17 cellular contexts compared by ENCODE assay signal in genomic region chr6:166902211-166902755, GRCh38. TPM values are rescaled to one million over a fixed set of nuclear protein-coding genes. Genes with fewer than 3 reads are reported as not detected.
A peak's percentile ranks its signal among the peaks of the same experiment; 100 is the strongest.
DNase-seq lines count a peak whose midpoint lies in the region; FAIRE-seq and TF ChIP-seq lines count a peak whose summit lies in the region.
"Had no signal": no experiment of that assay in that cellular context is flagged by ENCODE, and none has a peak within 500 bp of the region (broad histone marks: within the 10 kb centered on the region; RNA-seq: fewer than 3 reads in every experiment).

No MANE protein-coding gene starts in this region.

- no peaks in the 10 kb centered on the region for H3K36me3 Mint-ChIP-seq in activated CD4-positive, alpha-beta T cell treated with anti-CD3 and anti-CD28 coated beads, Interleukin-2, amount 10 ng/mL, durations not matched to agents 24 days and 14 days (ENCODE audit: low read depth)
- no peaks in the 10 kb centered on the region for H3K36me3 Mint-ChIP-seq in neural progenitor cell

- no peak overlapping the region for H4K5ac ChIP-seq in H1 (ENCODE audit: insufficient read length, low read depth, low read length)

- no peak overlapping the region for H3K27ac Mint-ChIP-seq in activated CD4-positive, alpha-beta T cell treated with anti-CD3 and anti-CD28 coated beads, Interleukin-2, amount 10 ng/mL, durations not matched to agents 24 days and 14 days
- H3K27ac Mint-ChIP-seq in neural progenitor cell = peak overlapping the region; percentile 58

- H3K4me3 ChIP-seq in H1 (ENCODE audit: extremely low read depth in 1 of 4, insufficient read depth in 2 of 4, low read depth in 3 of 4, low read length in 4 of 4) (no peak overlapping the region), neural progenitor cell (no peak overlapping the region)
- H3K4me3 ChIP-seq: BLaER1 treated with 17β-estradiol and CSF1 and Interleukin-3, amounts not matched to agents 10 nM and 100 nM; GM23248 had no signal

- no peak overlapping the region for H2BK120ac ChIP-seq in H1 (replicated peaks; ENCODE audit: low read depth, low read length)

- H2BK5ac ChIP-seq in H1 (ENCODE audit: low read depth, low read length) = no peak overlapping the region; the same call in 1 of the 2 replicates

- no peak overlapping the region for H3K18ac ChIP-seq in H1 (ENCODE audit: extremely low read depth, low read length)

- H4K8ac ChIP-seq in H1 (ENCODE audit: extremely low read depth, insufficient read depth, low read length) = no peak overlapping the region

- H3K23me2 ChIP-seq in H1 (ENCODE audit: low read depth, low read length) = no peaks in the 10 kb centered on the region

- no peak overlapping the region for H2AK5ac ChIP-seq in H1 (ENCODE audit: low read depth, low read length)

- H3K79me2 ChIP-seq in H1 (ENCODE audit: control insufficient read depth in 1 of 2, insufficient read depth in 2 of 2, low read length in 2 of 2) (no peaks in the 10 kb centered on the region), neural progenitor cell (ENCODE audit: low read depth) (no peaks in the 10 kb centered on the region)

- H3K27me3 Mint-ChIP-seq in activated CD4-positive, alpha-beta T cell treated with anti-CD3 and anti-CD28 coated beads, Interleukin-2, amount 10 ng/mL, durations not matched to agents 24 days and 14 days = no peaks in the 10 kb centered on the region
- peaks cover 6% of the 10 kb centered on the region for H3K27me3 Mint-ChIP-seq in neural progenitor cell (ENCODE audit: insufficient read depth, low read depth)
- H3K27me3 Mint-ChIP-seq: CD4-positive, CD25-positive, alpha-beta regulatory T cell had no signal

- no peak for TF ChIP-seq EP300 in H1 (IDR thresholded peaks at IDR 0.05; ENCODE audit: borderline replicate concordance in 1 of 2, low read depth in 2 of 2, low read length in 2 of 2)

- H3K9me3 ChIP-seq in H1 (ENCODE audit: insufficient read depth in 2 of 2, low read depth in 1 of 2, low read length in 1 of 2) = no peaks in the 10 kb centered on the region
- H3K9me3 ChIP-seq in neural progenitor cell (ENCODE audit: low read depth) = no peaks in the 10 kb centered on the region
- H3K9me3 ChIP-seq: BLaER1 treated with 17β-estradiol and CSF1 and Interleukin-3, amounts not matched to agents 10 nM and 100 nM had no signal

- H2AFZ ChIP-seq in H1 (ENCODE audit: low read length) (no peak overlapping the region), neural progenitor cell (replicated peaks) (no peak overlapping the region)
- H2AFZ ChIP-seq: GM23248 had no signal

- no peak for FAIRE-seq in GM12891 (lab: Jason Lieb, UNC)
- no peak for FAIRE-seq in H1 (lab: Jason Lieb, UNC)
- FAIRE-seq: D721Med, G401.6 had no signal

- H3K4me1 ChIP-seq in H1 (replicated peaks in 1 of 4; ENCODE audit: control insufficient read depth in 3 of 4, insufficient read depth in 4 of 4, low read length in 3 of 4) (peaks cover 2 to 9% (median 6%) of the 10 kb centered on the region in 4 experiments), neural progenitor cell (peaks cover 17% of the 10 kb centered on the region)

- no peaks in the 10 kb centered on the region for H3K79me1 ChIP-seq in H1 (ENCODE audit: low read depth, low read length)

- WGBS in H1 (ENCODE audit: extremely low coverage in 1 of 2, insufficient coverage in 1 of 2, insufficient read length in 1 of 2, insufficient replicate concordance in 2 of 2, low coverage in 1 of 2, low lambda C conversion rate in 2 of 2, missing lambda C conversion rate in 1 of 2), 2 experiments = 88% methylated on average over 31 of the region's 33 CpGs; no CpG with 5 or more reads in 1 of the 2 experiments

- H3K56ac ChIP-seq in H1 (replicated peaks; ENCODE audit: insufficient read length, low read depth, low read length) = no peak overlapping the region

- intact Hi-C loops in activated CD4-positive, alpha-beta T cell treated with anti-CD3 and anti-CD28 coated beads, Interleukin-2, amount 10 ng/mL, durations not matched to agents 24 days and 14 days (cut with micrococcal nuclease) = no loop called here

- TF ChIP-seq CTCF in H1 (IDR thresholded peaks at IDR 0.05; ENCODE audit: control extremely low read depth in 1 of 3, insufficient read depth in 1 of 3, low read depth in 1 of 3, low read length in 3 of 3) (no peak), neural progenitor cell (IDR thresholded peaks at IDR 0.05) (no peak)

- H3K14ac ChIP-seq in H1 (ENCODE audit: insufficient read length) = no peak overlapping the region

- no peaks in the 10 kb centered on the region for H3K36me3 ChIP-seq in H1 (ENCODE audit: control insufficient read depth in 2 of 4, insufficient read depth in 4 of 4, low read length in 3 of 4)
- no peaks in the 10 kb centered on the region for H3K36me3 ChIP-seq in neural progenitor cell

- H3K27me3 ChIP-seq in H1 (replicated peaks in 1 of 4; ENCODE audit: control insufficient read depth in 3 of 4, extremely low read depth in 1 of 4, insufficient read depth in 3 of 4, low read length in 3 of 4) = no peaks in the 10 kb centered on the region; a peak in 1 of 7 replicates
- H3K27me3 ChIP-seq in neural progenitor cell = no peaks in the 10 kb centered on the region
- H3K27me3 ChIP-seq: BLaER1 treated with 17β-estradiol and CSF1 and Interleukin-3, amounts not matched to agents 10 nM and 100 nM had no signal

- H3K4ac ChIP-seq in H1 (replicated peaks; ENCODE audit: insufficient read length, low read depth, low read length) = no peak overlapping the region

- H3K4me1 Mint-ChIP-seq in activated CD4-positive, alpha-beta T cell treated with anti-CD3 and anti-CD28 coated beads, Interleukin-2, amount 10 ng/mL, durations not matched to agents 24 days and 14 days = peaks cover 13% of the 10 kb centered on the region
- H3K4me1 Mint-ChIP-seq in neural progenitor cell = peaks cover 56% of the 10 kb centered on the region

- H4K20me1 ChIP-seq in H1 (replicated peaks in 1 of 2; ENCODE audit: control insufficient read depth in 1 of 2, insufficient read depth in 2 of 2, low read length in 2 of 2) (no peaks in the 10 kb centered on the region), neural progenitor cell (ENCODE audit: low read depth) (no peaks in the 10 kb centered on the region)

- no peak for TF ChIP-seq RAD21 in H1 (IDR thresholded peaks at IDR 0.05 in 1 of 2, conservative IDR thresholded peaks at IDR 0.05 in 1 of 2; ENCODE audit: low read depth in 2 of 2, low read length in 2 of 2)

- H3K27ac ChIP-seq in H1 (ENCODE audit: low read depth, low read length) (no peak overlapping the region), neural progenitor cell (no peak overlapping the region)
- H3K27ac ChIP-seq: BLaER1 treated with 17β-estradiol and CSF1 and Interleukin-3, amounts not matched to agents 10 nM and 100 nM; GM23248; HL-60 had no signal

- H4K91ac ChIP-seq in H1 (replicated peaks; ENCODE audit: insufficient read length, low read length) = no peak overlapping the region

- TF ChIP-seq POLR2A in GM12891 (IDR thresholded peaks at IDR 0.05; ENCODE audit: low read depth, low read length) (no peak), H1 (IDR thresholded peaks at IDR 0.05; ENCODE audit: control extremely low read depth in 1 of 2, low read depth in 2 of 2, low read length in 2 of 2) (no peak)

- H3F3A ChIP-seq in neural progenitor cell (ENCODE audit: low read depth) = peaks cover 4% of the 10 kb centered on the region

- H3K9ac ChIP-seq in H1 (replicated peaks in 1 of 4; ENCODE audit: extremely low read depth in 1 of 4, low read depth in 3 of 4, low read length in 3 of 4) (no peak overlapping the region), neural progenitor cell (no peak overlapping the region)
- H3K9ac ChIP-seq: BLaER1 treated with 17β-estradiol and CSF1 and Interleukin-3, amounts not matched to agents 10 nM and 100 nM; GM23248 had no signal

- H2BK12ac ChIP-seq in H1 (ENCODE audit: low read depth, low read length) = no peak overlapping the region

- H3K4me2 ChIP-seq in H1 (ENCODE audit: insufficient read depth in 1 of 2, low read depth in 2 of 2, low read length in 2 of 2) = no peak overlapping the region
- H3K4me2 ChIP-seq in neural progenitor cell = no peak overlapping the region
- H3K4me2 ChIP-seq: BLaER1 treated with 17β-estradiol and CSF1 and Interleukin-3, amounts not matched to agents 10 nM and 100 nM had no signal

- POLR2A ChIA-PET in H1 (lab: Charles Lee; ENCODE audit: partially characterized antibody) = no interaction called here

- peak; percentile 52 for DNase-seq in activated CD4-positive, alpha-beta T cell treated with anti-CD3 and anti-CD28 coated beads, Interleukin-2, amount 10 ng/mL, durations not matched to agents 24 days and 14 days
- DNase-seq in activated CD4-positive, alpha-beta T cell treated with anti-CD3 and anti-CD28 coated beads, Interleukin-2, amount 50 U/mL, for 4 hours = no peak
- DNase-seq in GM12891 (ENCODE audit: insufficient read length, low spot score) (no peak), H1 (ENCODE audit: low read depth in 1 of 2, low spot score in 2 of 2) (no peak), neural progenitor cell (ENCODE audit: low spot score) (no peak), KG1 (lab: John Stamatoyannopoulos, UW) (no peak), DMS153 (lab: John Stamatoyannopoulos, UW) (no peak), activated T-cell treated with anti-CD3 and anti-CD28 coated beads for 4 hours (no peak)
- DNase-seq: 8988T; AML-193; CD4-positive, CD25-positive, alpha-beta regulatory T cell; H7 had no signal

- no peaks in the 10 kb centered on the region for H3K9me3 Mint-ChIP-seq in activated CD4-positive, alpha-beta T cell treated with anti-CD3 and anti-CD28 coated beads, Interleukin-2, amount 10 ng/mL, durations not matched to agents 24 days and 14 days
- H3K9me3 Mint-ChIP-seq in neural progenitor cell = peaks cover 25% of the 10 kb centered on the region
- H3K9me3 Mint-ChIP-seq: CD4-positive, CD25-positive, alpha-beta regulatory T cell had no signal

- H2BK20ac ChIP-seq in H1 (ENCODE audit: low read length) = no peak overlapping the region

- no peak overlapping the region for H3K4me3 Mint-ChIP-seq in activated CD4-positive, alpha-beta T cell treated with anti-CD3 and anti-CD28 coated beads, Interleukin-2, amount 10 ng/mL, durations not matched to agents 24 days and 14 days
- H3K4me3 Mint-ChIP-seq in neural progenitor cell = peak overlapping the region; percentile 33
- H3K4me3 Mint-ChIP-seq: CD4-positive, CD25-positive, alpha-beta regulatory T cell had no signal

- no peak overlapping the region for H3K23ac ChIP-seq in H1 (ENCODE audit: insufficient read length)

- H2BK15ac ChIP-seq in H1 (ENCODE audit: low read length) = 0 out of 2 replicates have a peak overlapping the region, but pooled peaks have one; percentile 46

- CTCF ChIA-PET in H1 (lab: Charles Lee; ENCODE audit: partially characterized antibody) = interaction anchor here (1.3 to 3.2 kb wide), 3 partner anchors 49 to 127 kb away, joined by 3 to 17 read pairs (median 15); no protein-coding TSS in a partner anchor

RNA-seq across cellular contexts. Expression of gene RNASET2, which starts 54.1 kb away (rescaled TPM):
- total RNA-seq in activated CD4-positive, alpha-beta T cell treated with anti-CD3 and anti-CD28 coated beads, Interleukin-2, amount 10 ng/mL, durations not matched to agents 24 days and 14 days = 93.3 and 108 TPM in 2 replicates
- 229 TPM for polyA plus RNA-seq in GM12891 (2012; ENCODE audit: low read depth, missing spikeins)
- total RNA-seq in H1 (2021; fragmentation: NEBNext Ultra II Directional; extraction: Animal tissue kit (Norgen Biotek cat#: 25700)) = 20.8 and 22.9 TPM in 2 replicates
- 15.7 and 20.0 TPM in 2 replicates for polyA plus RNA-seq in H1 (2011; rRNA removed)
- polyA plus RNA-seq in H1 (2011; cell fraction: cytosol; rRNA removed) = 25.0 TPM
- 20.2 TPM for polyA plus RNA-seq in H1 (2011; cell fraction: nucleus; rRNA removed)
- polyA plus RNA-seq in H1 (2012, experiment 1 of 2) = 16.6 to 23.1 TPM (median 19.5 TPM) in 4 replicates
- polyA plus RNA-seq in H1 (2012, experiment 2 of 2) = 22.5 TPM
- polyA plus RNA-seq in H1 (2013, experiment 1 of 2) = 23.2 TPM
- 22.2 TPM for polyA plus RNA-seq in H1 (2013, experiment 2 of 2)
- 8.1 and 12.3 TPM in 2 replicates for polyA minus RNA-seq in H1 (2011; rRNA and poly(A)+ RNA removed)
- polyA minus RNA-seq in H1 (2011; cell fraction: cytosol; rRNA and poly(A)+ RNA removed) = 9.6 TPM
- polyA minus RNA-seq in H1 (2011; cell fraction: nucleus; rRNA and poly(A)+ RNA removed) = 11.1 TPM
- total RNA-seq in neural progenitor cell (ENCODE audit: low replicate concordance) = 28.9 and 37.2 TPM in 2 replicates
